1 cellular context compared by ENCODE assay signal in the genomic region with DNA sequence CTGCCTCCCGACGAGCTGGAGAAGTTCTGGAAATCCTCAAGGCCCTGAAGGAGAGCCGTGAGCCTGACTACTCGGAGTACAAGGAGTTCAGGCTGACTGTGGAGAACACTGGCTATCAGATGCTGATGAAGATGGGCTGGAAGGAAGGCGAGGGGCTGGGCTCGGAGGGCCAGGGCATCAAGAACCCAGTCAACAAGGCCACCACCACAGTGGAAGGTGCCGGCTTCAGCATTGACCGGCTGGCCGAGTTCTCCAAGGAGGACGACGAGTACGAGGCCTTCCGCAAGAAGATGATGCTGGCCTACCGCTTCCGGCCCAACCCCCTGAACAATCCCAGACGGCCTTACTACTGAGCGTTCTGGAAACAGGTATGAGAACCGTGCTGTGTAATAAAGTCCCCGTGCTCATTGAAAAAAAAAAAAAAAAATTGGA.
TF ChIP-seq lines count a peak whose summit lies in the region.

No MANE protein-coding gene starts in this region.

TF ChIP-seq in K562, 482 proteins besides CTCF, POLR2A, EP300 and RAD21 (continued from another document and continues in another):
- peak; percentile 81 for TF ChIP-seq ZBTB40 (IDR thresholded peaks at IDR 0.05)
- no peak for TF ChIP-seq ZBTB40 (CRISPR knock-in tag; IDR thresholded peaks at IDR 0.05)
- no peak for TF ChIP-seq RBBP5 (IDR thresholded peaks at IDR 0.05; ENCODE audit: borderline replicate concordance, insufficient read depth, low read length, poor library complexity, severe bottlenecking)
- TF ChIP-seq ZNF140 (CRISPR knock-in tag; IDR thresholded peaks at IDR 0.05): no peak
- TF ChIP-seq ZNF384 (IDR thresholded peaks at IDR 0.05; ENCODE audit: low read depth, low read length): peak; percentile 71
- TF ChIP-seq, protein P1, sequence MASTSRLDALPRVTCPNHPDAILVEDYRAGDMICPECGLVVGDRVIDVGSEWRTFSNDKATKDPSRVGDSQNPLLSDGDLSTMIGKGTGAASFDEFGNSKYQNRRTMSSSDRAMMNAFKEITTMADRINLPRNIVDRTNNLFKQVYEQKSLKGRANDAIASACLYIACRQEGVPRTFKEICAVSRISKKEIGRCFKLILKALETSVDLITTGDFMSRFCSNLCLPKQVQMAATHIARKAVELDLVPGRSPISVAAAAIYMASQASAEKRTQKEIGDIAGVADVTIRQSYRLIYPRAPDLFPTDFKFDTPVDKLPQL (IDR thresholded peaks at IDR 0.05; ENCODE audit: extremely low read depth, insufficient read length): peak; percentile 17
- peak; percentile 46 for TF ChIP-seq CREM (IDR thresholded peaks at IDR 0.05; ENCODE audit: low read depth)
- no peak for TF ChIP-seq POLR2AphosphoS2 (IDR thresholded peaks at IDR 0.05; ENCODE audit: low read length)
- TF ChIP-seq GABPA (tag; conservative IDR thresholded peaks at IDR 0.05; ENCODE audit: low read depth): peak; percentile 80
- no peak for TF ChIP-seq GTF2F1 (IDR thresholded peaks at IDR 0.05; ENCODE audit: low read depth, low read length)
- no peak for TF ChIP-seq CBFA2T2 (conservative IDR thresholded peaks at IDR 0.05)
- TF ChIP-seq, protein P2, sequence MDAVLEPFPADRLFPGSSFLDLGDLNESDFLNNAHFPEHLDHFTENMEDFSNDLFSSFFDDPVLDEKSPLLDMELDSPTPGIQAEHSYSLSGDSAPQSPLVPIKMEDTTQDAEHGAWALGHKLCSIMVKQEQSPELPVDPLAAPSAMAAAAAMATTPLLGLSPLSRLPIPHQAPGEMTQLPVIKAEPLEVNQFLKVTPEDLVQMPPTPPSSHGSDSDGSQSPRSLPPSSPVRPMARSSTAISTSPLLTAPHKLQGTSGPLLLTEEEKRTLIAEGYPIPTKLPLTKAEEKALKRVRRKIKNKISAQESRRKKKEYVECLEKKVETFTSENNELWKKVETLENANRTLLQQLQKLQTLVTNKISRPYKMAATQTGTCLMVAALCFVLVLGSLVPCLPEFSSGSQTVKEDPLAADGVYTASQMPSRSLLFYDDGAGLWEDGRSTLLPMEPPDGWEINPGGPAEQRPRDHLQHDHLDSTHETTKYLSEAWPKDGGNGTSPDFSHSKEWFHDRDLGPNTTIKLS (IDR thresholded peaks at IDR 0.05; ENCODE audit: borderline replicate concordance, low read depth): 0 out of 2 replicates have a peak, but pooled peaks have one; percentile 22
- TF ChIP-seq ID3 (CRISPR knock-in tag; IDR thresholded peaks at IDR 0.05): no peak
- TF ChIP-seq ID3 (tag; IDR thresholded peaks at IDR 0.05): peak; percentile 66; the same call in 1 of the 2 replicates
- peak; percentile 53; the same call in 1 of the 2 replicates for TF ChIP-seq POLR2AphosphoS5 (IDR thresholded peaks at IDR 0.05; ENCODE audit: control insufficient read depth, insufficient read depth, low read depth, low read length)
- peak in 1 of 3 experiments; percentile 51 for TF ChIP-seq YY1 (IDR thresholded peaks at IDR 0.05; ENCODE audit: borderline replicate concordance in 1 of 3, control insufficient read depth in 1 of 3, extremely low read depth in 1 of 3, insufficient read depth in 3 of 3, insufficient read length in 1 of 3, insufficient replicate concordance in 2 of 3, low read depth in 1 of 3, low read length in 2 of 3)
- TF ChIP-seq ETV1 (tag; conservative IDR thresholded peaks at IDR 0.05; ENCODE audit: low read depth): peak; percentile 59; the same call in 1 of the 2 replicates
- no peak for TF ChIP-seq TSHZ1 (CRISPR knock-in tag; IDR thresholded peaks at IDR 0.05)
- peak; percentile 22; the same call in 1 of the 2 replicates for TF ChIP-seq ELF1 (tag; IDR thresholded peaks at IDR 0.05)
- no peak for TF ChIP-seq FOXA1 (IDR thresholded peaks at IDR 0.05; ENCODE audit: borderline replicate concordance)
- TF ChIP-seq, protein P3, sequence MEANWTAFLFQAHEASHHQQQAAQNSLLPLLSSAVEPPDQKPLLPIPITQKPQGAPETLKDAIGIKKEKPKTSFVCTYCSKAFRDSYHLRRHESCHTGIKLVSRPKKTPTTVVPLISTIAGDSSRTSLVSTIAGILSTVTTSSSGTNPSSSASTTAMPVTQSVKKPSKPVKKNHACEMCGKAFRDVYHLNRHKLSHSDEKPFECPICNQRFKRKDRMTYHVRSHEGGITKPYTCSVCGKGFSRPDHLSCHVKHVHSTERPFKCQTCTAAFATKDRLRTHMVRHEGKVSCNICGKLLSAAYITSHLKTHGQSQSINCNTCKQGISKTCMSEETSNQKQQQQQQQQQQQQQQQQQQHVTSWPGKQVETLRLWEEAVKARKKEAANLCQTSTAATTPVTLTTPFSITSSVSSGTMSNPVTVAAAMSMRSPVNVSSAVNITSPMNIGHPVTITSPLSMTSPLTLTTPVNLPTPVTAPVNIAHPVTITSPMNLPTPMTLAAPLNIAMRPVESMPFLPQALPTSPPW (CRISPR knock-in tag; IDR thresholded peaks at IDR 0.05): peak; percentile 6; the same call in 1 of the 2 replicates
- peak in 1 of 3 experiments; percentile 55; a peak in 1 of 6 replicates for TF ChIP-seq ZBTB11 (CRISPR knock-in tag; IDR thresholded peaks at IDR 0.05)
- peak; percentile 68 for TF ChIP-seq L3MBTL2 (IDR thresholded peaks at IDR 0.05)
- TF ChIP-seq NR3C1 (CRISPR knock-in tag; IDR thresholded peaks at IDR 0.05): no peak
- peak; percentile 37; the same call in 1 of the 2 replicates for TF ChIP-seq POLR2G (IDR thresholded peaks at IDR 0.05; ENCODE audit: low read depth, low read length)
- TF ChIP-seq ZBED1 (IDR thresholded peaks at IDR 0.05): 0 out of 2 replicates have a peak, but pooled peaks have one; percentile 4
- peak; percentile 20; the same call in 1 of the 2 replicates for TF ChIP-seq CREB1 (IDR thresholded peaks at IDR 0.05)
- TF ChIP-seq CREB1 (CRISPR knock-in tag; IDR thresholded peaks at IDR 0.05): no peak
- no peak for TF ChIP-seq SRSF1 (IDR thresholded peaks at IDR 0.05; ENCODE audit: low read depth, low read length)
- no peak for TF ChIP-seq HDGF (IDR thresholded peaks at IDR 0.05)
- peak; percentile 63; the same call in 1 of the 2 replicates for TF ChIP-seq PHF8 (IDR thresholded peaks at IDR 0.05; ENCODE audit: borderline replicate concordance, low read length)
